In genomic region chr22:31496007-31496734, GRCh38 we compare ENCODE assay signal across 8 cellular contexts. TPM values are rescaled to one million over a fixed set of nuclear protein-coding genes. Genes with fewer than 3 reads are reported as not detected.
A peak's percentile ranks its signal among the peaks of the same experiment; 100 is the strongest.
DNase-seq lines count a peak whose midpoint lies in the region; ATAC-seq and TF ChIP-seq lines count a peak whose summit lies in the region.

Gene SFI1 (plus strand): TSS chr22:31496536. CDS start chr22:31508285, 11,749 bp downstream.

- H3K4me1 ChIP-seq in adipocyte (ENCODE audit: control insufficient read depth, insufficient read depth, low read length) = peaks cover 13% of the 10 kb centered on the region

- H3K9me3 Mint-ChIP-seq in type B pancreatic cell = peaks cover 4% of the 10 kb centered on the region

- DNase-seq in NCI-H128 (lab: John Stamatoyannopoulos, UW; ENCODE audit: unreplicated experiment) (peak; percentile 71), SW480 (ENCODE audit: low spot score) (peak; percentile 83), adipocyte (ENCODE audit: low read depth) (peak; percentile 97), cardiac septum (ENCODE audit: low spot score) (peak; percentile 95), pons (ENCODE audit: low spot score) (peak; percentile 88), type B pancreatic cell (ENCODE audit: extremely low spot score, unreplicated experiment) (peak; percentile 95)

- H3K27me3 ChIP-seq in adipocyte (replicated peaks; ENCODE audit: control insufficient read depth, insufficient read depth, low read length) = no peaks in the 10 kb centered on the region

- peaks cover 5% of the 10 kb centered on the region for H3K36me3 Mint-ChIP-seq in type B pancreatic cell

- no peaks in the 10 kb centered on the region for H3K36me3 ChIP-seq in adipocyte (ENCODE audit: control insufficient read depth, insufficient read depth, low read length, severe bottlenecking)

- peak within 1 kb of the TSS; percentile 90 for H3K9ac ChIP-seq in adipocyte (ENCODE audit: low read length)

- peaks cover 11% of the 10 kb centered on the region for H3K4me1 Mint-ChIP-seq in type B pancreatic cell (ENCODE audit: unreplicated experiment)

- H3K4me3 Mint-ChIP-seq in type B pancreatic cell = peak within 1 kb of the TSS; percentile 93

- H3K9me3 ChIP-seq in adipocyte (ENCODE audit: control insufficient read depth, low read length) = no peaks in the 10 kb centered on the region

- TF ChIP-seq CTCF in GM12873 (IDR thresholded peaks at IDR 0.05; ENCODE audit: insufficient read depth, low read depth, low read length, missing control alignments) (peak; percentile 33), type B pancreatic cell (conservative IDR thresholded peaks at IDR 0.05) (peak; percentile 48)

- peak; percentile 85 for ATAC-seq in HG02759 (IDR thresholded peaks at IDR 0.05; ENCODE audit: unreplicated experiment)

- intact Hi-C loops in cardiac septum (cut with DNase I) = loop anchor here (5.0 kb wide), 1 partner anchor 149 kb away; the partner anchor contains the start of gene PATZ1

- H3K4me3 ChIP-seq in adipocyte (ENCODE audit: low read length) = peak within 1 kb of the TSS; percentile 98

- no peaks in the 10 kb centered on the region for H3K27me3 Mint-ChIP-seq in type B pancreatic cell

- H3K27ac Mint-ChIP-seq in type B pancreatic cell = peak within 1 kb of the TSS; percentile 91

RNA-seq across cellular contexts. Expression of gene SFI1, which starts in this region (rescaled TPM):
- total RNA-seq in cardiac septum (8.6 TPM), type B pancreatic cell (ENCODE audit: low replicate concordance) (28.7 and 50.3 TPM in 2 replicates)

Comparison
In these comparisons a context has a peak if more than half of its experiments do, and no peak if none do; other contexts are left out.
1. Peak in every context shown above with its lines: DNase-seq, ATAC-seq and H3K4me3 ChIP-seq.